27 cellular contexts compared by ENCODE assay signal in genomic region chr11:69908511-69909220, GRCh38.
"Had no signal": no experiment of that assay in that cellular context is flagged by ENCODE, and none has a peak within 500 bp of the region (broad histone marks: within the 10 kb centered on the region; RNA-seq: fewer than 3 reads in every experiment).

No MANE protein-coding gene starts in this region.

- DNase-seq: activated CD4-positive, alpha-beta memory T cell treated with anti-CD3 and anti-CD28 coated beads for 36 hours; activated CD4-positive, alpha-beta T cell treated with anti-CD3 and anti-CD28 coated beads, Interleukin-2, amount 10 ng/mL, durations not matched to agents 24 days and 14 days; activated CD4-positive, CD25-positive, alpha-beta regulatory T cell treated with anti-CD3 and anti-CD28 coated beads, Interleukin-2, amount 50 U/mL, for 72 hours; activated CD8-positive, alpha-beta memory T cell treated with anti-CD3 and anti-CD28 coated beads, Interleukin-2, amount 50 U/mL, for 4 hours; activated gamma-delta T cell; activated naive CD4-positive, alpha-beta T cell treated with anti-CD3 and anti-CD28 coated beads, Interleukin-2, amount 10 ng/mL, durations not matched to agents 7 days and 5 days; activated naive CD8-positive, alpha-beta T cell treated with anti-CD3 and anti-CD28 coated beads, Interleukin-2, amount 10 ng/mL, durations not matched to agents 7 days and 5 days; activated T-cell treated with anti-CD3 and anti-CD28 coated beads, Interleukin-2, amount 50 U/mL, for 1 hour; amniotic stem cell; central memory CD4-positive, alpha-beta T cell; endodermal cell; foreskin fibroblast; head of caudate nucleus; mammary epithelial cell; naive B cell; nephron progenitor cell; stimulated activated naive CD4-positive, alpha-beta T cell; T-helper 9 cell; tibial artery; WERI-Rb-1 had no signal

- H2AFZ ChIP-seq: parathyroid adenoma had no signal

- H3K36me3 ChIP-seq: breast epithelium, left lung, neutrophil, right atrium auricular region, suprapubic skin, tibial artery, WERI-Rb-1 had no signal

- H3K79me2 ChIP-seq: parathyroid adenoma had no signal

- H3K9ac ChIP-seq: parathyroid adenoma had no signal

- H3K4me1 ChIP-seq: breast epithelium, left lung, suprapubic skin had no signal

- ATAC-seq: esophagus mucosa, left lung had no signal

- H3K9me3 ChIP-seq: breast epithelium, left lung, neutrophil, right atrium auricular region, suprapubic skin, tibial artery had no signal

- H3K27me3 ChIP-seq: breast epithelium, right atrium auricular region had no signal

- H3K27ac ChIP-seq: breast epithelium, left lung, neutrophil, parathyroid adenoma, right atrium auricular region, suprapubic skin, tibial artery, WERI-Rb-1 had no signal

- H3K4me3 ChIP-seq: breast epithelium, left lung, right atrium auricular region, suprapubic skin, tibial artery had no signal
